16 cellular contexts compared by ENCODE assay signal in the genomic region with DNA sequence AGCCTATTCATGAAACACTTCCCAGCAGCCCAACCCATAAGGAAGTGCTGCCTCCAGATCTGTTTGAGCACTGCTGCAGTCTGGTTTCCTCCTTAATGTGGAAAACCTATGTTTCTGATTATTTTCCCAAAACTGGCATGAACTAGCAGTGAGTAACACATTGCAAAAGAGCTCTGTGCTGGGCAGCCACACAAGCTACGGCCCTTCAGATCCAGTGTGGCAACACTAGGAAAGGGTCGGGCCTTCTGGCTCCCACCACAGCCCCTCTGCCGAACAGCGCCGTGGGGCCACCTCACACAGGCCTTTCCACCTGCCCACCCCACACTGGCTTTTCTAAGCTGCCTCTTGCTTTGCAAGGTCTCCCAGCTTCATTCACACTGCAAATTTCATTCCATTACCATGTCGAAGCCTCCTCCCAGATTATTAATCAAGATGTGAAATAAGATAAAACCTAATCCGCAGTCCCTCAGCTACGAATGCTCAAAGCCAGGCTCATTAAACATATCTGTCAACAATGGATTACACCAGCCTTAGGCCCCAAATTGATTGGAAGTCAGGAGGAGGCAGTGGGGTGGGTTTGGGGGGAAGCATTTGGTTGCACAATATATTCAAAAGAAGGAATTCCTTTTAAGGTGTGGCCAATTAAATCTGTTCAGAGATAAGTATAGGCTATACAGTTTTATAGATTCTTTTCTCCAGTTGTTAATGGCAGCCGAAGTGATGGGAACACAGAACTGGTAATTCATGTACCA.
A peak's percentile ranks its signal among the peaks of the same experiment; 100 is the strongest.
DNase-seq lines count a peak whose midpoint lies in the region; ATAC-seq, FAIRE-seq and TF ChIP-seq lines count a peak whose summit lies in the region.
"Had no signal": no experiment of that assay in that cellular context is flagged by ENCODE, and none has a peak within 500 bp of the region (broad histone marks: within the 10 kb centered on the region; RNA-seq: fewer than 3 reads in every experiment).

No MANE protein-coding gene starts in this region.

- H2BK120ac ChIP-seq in mesenchymal stem cell (ENCODE audit: low read depth, low read length): no peak overlapping the region

- H3K36me3 ChIP-seq in mesenchymal stem cell (ENCODE audit: control insufficient read depth in 1 of 2, insufficient read depth in 2 of 2, low read depth in 1 of 2, low read length in 2 of 2): no peaks in the 10 kb centered on the region
- H3K36me3 ChIP-seq: ascending aorta had no signal

- no peak overlapping the region for H3K4me2 ChIP-seq in mesenchymal stem cell (ENCODE audit: low read length, poor library complexity, severe bottlenecking)
- H3K4me2 ChIP-seq: SK-N-SH had no signal

- H3K27ac ChIP-seq in mesenchymal stem cell (ENCODE audit: low read length, poor library complexity, severe bottlenecking): no peak overlapping the region
- H3K27ac ChIP-seq: ascending aorta had no signal

- no peaks in the 10 kb centered on the region for H3K9me3 ChIP-seq in mesenchymal stem cell (ENCODE audit: control insufficient read depth, low read length)
- H3K9me3 ChIP-seq: ascending aorta, SK-N-SH had no signal

- no peak overlapping the region for H2AFZ ChIP-seq in mesenchymal stem cell (ENCODE audit: low read depth, low read length)

- peak overlapping the region in 1 of 2 experiments; percentile 20 for H3K4me3 ChIP-seq in mesenchymal stem cell (ENCODE audit: insufficient read depth in 1 of 2, low read depth in 1 of 2, low read length in 2 of 2)
- H3K4me3 ChIP-seq: ascending aorta had no signal

- WGBS in mesenchymal stem cell: 92% methylated on average over 9 of the region's 9 CpGs

- no peaks in the 10 kb centered on the region for H3K36me3 Mint-ChIP-seq in HFFc6 (ENCODE audit: low read depth)
- no peaks in the 10 kb centered on the region for H3K36me3 Mint-ChIP-seq in brain
- H3K36me3 Mint-ChIP-seq: CD8-positive, alpha-beta T cell had no signal

- H3K27ac Mint-ChIP-seq in HFFc6 (peak overlapping the region; percentile 53), brain (peak overlapping the region; percentile 12 to 78 (median 55))
- H3K27ac Mint-ChIP-seq: CD8-positive, alpha-beta T cell had no signal

- H3K23ac ChIP-seq in mesenchymal stem cell (ENCODE audit: low read length in 2 of 2): no peak overlapping the region

- H3K4me1 ChIP-seq in mesenchymal stem cell (ENCODE audit: control insufficient read depth, insufficient read depth, low read depth, low read length): no peaks in the 10 kb centered on the region
- H3K4me1 ChIP-seq: ascending aorta had no signal

- H3K9ac ChIP-seq in mesenchymal stem cell (ENCODE audit: low read length): peak overlapping the region; percentile 56
- H3K9ac ChIP-seq: SK-N-SH had no signal

- peaks cover 24% of the 10 kb centered on the region for H3K4me1 Mint-ChIP-seq in HFFc6 (ENCODE audit: low read depth)
- H3K4me1 Mint-ChIP-seq in brain: peaks cover 9% of the 10 kb centered on the region

- H3K27me3 Mint-ChIP-seq in HFFc6 (ENCODE audit: insufficient read depth): peaks cover 8% of the 10 kb centered on the region
- H3K27me3 Mint-ChIP-seq in brain: no peaks in the 10 kb centered on the region

- H3K4me3 Mint-ChIP-seq in HFFc6 (no peak overlapping the region), brain (peak overlapping the region in 2 of 5 experiments; percentile 27 to 44)
- H3K4me3 Mint-ChIP-seq: CD8-positive, alpha-beta T cell had no signal

- H2AK5ac ChIP-seq in mesenchymal stem cell (ENCODE audit: low read length, severe bottlenecking): no peak overlapping the region

- H2BK12ac ChIP-seq in mesenchymal stem cell (ENCODE audit: low read length in 2 of 2): no peak overlapping the region

- TF ChIP-seq CTCF in HFFc6 (IDR thresholded peaks at IDR 0.05) (no peak), brain (conservative IDR thresholded peaks at IDR 0.05) (no peak), GM20000 (IDR thresholded peaks at IDR 0.05; ENCODE audit: extremely low read depth, missing control alignments) (no peak)

- no peak overlapping the region for H4K8ac ChIP-seq in mesenchymal stem cell (ENCODE audit: low read length)

- no peak overlapping the region for H3K4ac ChIP-seq in mesenchymal stem cell (ENCODE audit: low read depth in 1 of 2, low read length in 2 of 2)

- H4K91ac ChIP-seq in mesenchymal stem cell (ENCODE audit: low read length): no peak overlapping the region

- no peak for ATAC-seq in HG02623 (IDR thresholded peaks at IDR 0.05; ENCODE audit: unreplicated experiment)
- ATAC-seq: CD8-positive, alpha-beta T cell had no signal

- DNase-seq in HFFc6: peak; percentile 46
- no peak for DNase-seq in mesenchymal stem cell
- DNase-seq in urothelium cell line (ENCODE audit: low spot score): no peak
- DNase-seq in kidney glomerular epithelial cell (lab: John Stamatoyannopoulos, UW): no peak
- no peak for DNase-seq in GM20000 (ENCODE audit: low spot score)
- DNase-seq: activated effector memory CD4-positive, alpha-beta T cell treated with Interleukin-2 at 50 U/mL for 16 hours; CD8-positive, alpha-beta T cell; effector CD4-positive, alpha-beta T cell; glutamatergic neuron; kidney; SK-N-SH; stimulated activated CD4-positive, alpha-beta T cell treated with anti-CD3 and anti-CD28 coated beads, Interleukin-2, amount 100 ng/mL, for 24 hours had no signal

- no peak overlapping the region for H3K18ac ChIP-seq in mesenchymal stem cell (ENCODE audit: low read depth in 1 of 2, low read length in 2 of 2)

- H3K27me3 ChIP-seq in mesenchymal stem cell (ENCODE audit: control insufficient read depth in 1 of 2, insufficient read depth in 1 of 2, low read length in 2 of 2): no peaks in the 10 kb centered on the region
- H3K27me3 ChIP-seq: ascending aorta had no signal

- H2BK5ac ChIP-seq in mesenchymal stem cell (ENCODE audit: low read depth, low read length, poor library complexity, severe bottlenecking): no peak overlapping the region

- no peak overlapping the region for H2BK15ac ChIP-seq in mesenchymal stem cell (ENCODE audit: low read depth, poor library complexity, severe bottlenecking)

- FAIRE-seq in urothelium cell line (lab: Jason Lieb, UNC): peak; percentile 44
- FAIRE-seq: G401.6, kidney had no signal

- H3K14ac ChIP-seq in mesenchymal stem cell (ENCODE audit: low read length in 2 of 2): no peak overlapping the region

- no peaks in the 10 kb centered on the region for H3K9me3 Mint-ChIP-seq in HFFc6
- H3K9me3 Mint-ChIP-seq in brain: peaks cover 0 to 5% (median 0%) of the 10 kb centered on the region in 5 experiments
- H3K9me3 Mint-ChIP-seq: CD8-positive, alpha-beta T cell had no signal

- no peaks in the 10 kb centered on the region for H3K79me1 ChIP-seq in mesenchymal stem cell (replicated peaks; ENCODE audit: low read length, poor library complexity, severe bottlenecking)
